17 cellular contexts compared by ENCODE assay signal in the genomic region with DNA sequence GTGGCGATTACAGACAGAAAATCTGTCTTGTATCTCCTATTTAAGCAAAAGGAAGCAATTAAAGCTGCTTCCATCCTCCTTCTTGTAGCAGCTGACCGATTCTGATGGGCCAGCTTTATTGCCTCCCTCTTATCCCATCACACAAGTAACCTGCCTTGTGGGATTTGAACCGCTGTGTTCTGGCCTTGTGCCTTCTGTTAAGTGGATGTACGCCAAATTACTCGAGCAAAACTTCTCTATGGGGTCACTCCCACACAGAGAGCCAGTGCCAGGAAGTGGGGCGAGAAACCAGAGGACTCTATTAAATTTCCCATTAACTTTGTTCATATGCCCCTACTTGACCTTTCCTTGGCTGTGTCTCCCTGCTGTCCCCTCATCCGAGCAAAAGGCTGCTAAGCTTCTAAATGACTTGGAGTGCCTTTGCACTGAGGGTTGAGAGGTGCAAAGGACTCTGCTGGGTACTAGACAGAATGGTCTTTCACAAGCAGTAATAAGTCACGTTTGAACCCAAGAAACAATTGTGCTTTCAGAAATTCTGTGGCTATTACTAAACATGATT.
DNase-seq lines count a peak whose midpoint lies in the region; ATAC-seq and TF ChIP-seq lines count a peak whose summit lies in the region.
"Had no signal": no experiment of that assay in that cellular context is flagged by ENCODE, and none has a peak within 500 bp of the region (broad histone marks: within the 10 kb centered on the region; RNA-seq: fewer than 3 reads in every experiment).

No MANE protein-coding gene starts in this region.

- H3K27me3 Mint-ChIP-seq in activated T-cell treated with anti-CD3 and anti-CD28 coated beads, Interleukin-2, amount 50 U/mL, for 4 hours (ENCODE audit: low read depth), result no peaks in the 10 kb centered on the region

- no peak for DNase-seq in Right ventricle myocardium inferior (ENCODE audit: missing footprints)
- DNase-seq in cardiac septum (ENCODE audit: low spot score), result no peak
- DNase-seq in heart left ventricle, result peak in 3 of 5 donors; percentile 10 to 35 (median 25)
- DNase-seq in left kidney (ENCODE audit: low read depth, low spot score), result peak; percentile 85
- DNase-seq in testis, result peak; percentile 41
- DNase-seq in activated T-cell treated with anti-CD3 and anti-CD28 coated beads, Interleukin-2, amount 50 U/mL, for 4 hours, result no peak
- DNase-seq in stimulated activated CD4-positive, alpha-beta T cell treated with anti-CD3 and anti-CD28 coated beads, Interleukin-15, amount 100 ng/mL, for 24 hours, result no peak
- DNase-seq: C1 segment of cervical spinal cord, GF-D8, HFFc6, KBM-7, MV-4-11, NCI-H1436, NCI-H2029, NCI-H510A treated with DMSO at 0.1 percent for 48 hours, SHP77 treated with DMSO at 0.1 percent for 48 hours had no signal

- H3K36me3 ChIP-seq in heart left ventricle (no peaks in the 10 kb centered on the region), testis (ENCODE audit: low read depth, missing control alignments) (no peaks in the 10 kb centered on the region)

- peaks cover 3% of the 10 kb centered on the region for H3K9me3 Mint-ChIP-seq in activated T-cell treated with anti-CD3 and anti-CD28 coated beads, Interleukin-2, amount 50 U/mL, for 4 hours

- no peak overlapping the region for H3K27ac ChIP-seq in heart left ventricle
- no peak overlapping the region for H3K27ac ChIP-seq in testis

- intact Hi-C loops in Right ventricle myocardium inferior (cut with DNase I) (no loop called here), cardiac septum (cut with DNase I) (no loop called here), heart left ventricle (cut with DNase I) (loop anchor here in 1 of 10 donors (10.0 kb wide), 1 partner anchor 57 kb away; no protein-coding TSS in a partner anchor), testis (cut with DNase I; ENCODE audit: low total_unique reads) (no loop called here)

- H3K27me3 ChIP-seq in heart left ventricle (no peaks in the 10 kb centered on the region), testis (no peaks in the 10 kb centered on the region)

- TF ChIP-seq CTCF in heart left ventricle (IDR thresholded peaks at IDR 0.05) (no peak), testis (IDR thresholded peaks at IDR 0.05) (no peak)

- ATAC-seq in Right ventricle myocardium inferior, result peak; percentile 87
- ATAC-seq in heart left ventricle, result peak in 2 of 4 donors; percentile 33 to 34
- ATAC-seq in activated T-cell treated with anti-CD3 and anti-CD28 coated beads, Interleukin-2, amount 50 U/mL, for 4 hours, result no peak
- no peak for ATAC-seq in HG03139 (IDR thresholded peaks at IDR 0.05; ENCODE audit: unreplicated experiment)

- H3K4me3 Mint-ChIP-seq in activated T-cell treated with anti-CD3 and anti-CD28 coated beads, Interleukin-2, amount 50 U/mL, for 4 hours, result no peak overlapping the region
- H3K4me3 Mint-ChIP-seq: HFFc6 had no signal

- no peaks in the 10 kb centered on the region for H3K9me3 ChIP-seq in heart left ventricle
- no peaks in the 10 kb centered on the region for H3K9me3 ChIP-seq in testis

- WGBS in heart left ventricle, 4 donors, result 46 to 55% (median 55%) methylated on average over 8 of the region's 8 CpGs
- WGBS in testis, 2 donors, result 28 to 40% methylated on average over 8 of the region's 8 CpGs

- H3K4me3 ChIP-seq in heart left ventricle (no peak overlapping the region), testis (no peak overlapping the region)

- no peaks in the 10 kb centered on the region for H3K4me1 ChIP-seq in heart left ventricle
- no peaks in the 10 kb centered on the region for H3K4me1 ChIP-seq in testis

- H3K4me1 Mint-ChIP-seq in activated T-cell treated with anti-CD3 and anti-CD28 coated beads, Interleukin-2, amount 50 U/mL, for 4 hours (ENCODE audit: low read depth), result no peaks in the 10 kb centered on the region

- no peaks in the 10 kb centered on the region for H3K36me3 Mint-ChIP-seq in activated T-cell treated with anti-CD3 and anti-CD28 coated beads, Interleukin-2, amount 50 U/mL, for 4 hours (ENCODE audit: insufficient read depth)

- no peak for TF ChIP-seq POLR2A in heart left ventricle (IDR thresholded peaks at IDR 0.05)
- TF ChIP-seq POLR2A in testis (IDR thresholded peaks at IDR 0.05), result no peak

Comparison
In these comparisons a context has a peak if more than half of its experiments do, and no peak if none do; other contexts are left out.
1. DNase-seq: peak in heart left ventricle (3 of 5), left kidney (single experiment) and testis (single experiment); none in Right ventricle myocardium inferior (single experiment), cardiac septum (single experiment), activated T-cell treated with anti-CD3 and anti-CD28 coated beads, Interleukin-2, amount 50 U/mL, for 4 hours (single experiment) and stimulated activated CD4-positive, alpha-beta T cell treated with anti-CD3 and anti-CD28 coated beads, Interleukin-15, amount 100 ng/mL, for 24 hours (single experiment).